11 cellular contexts compared by ENCODE assay signal in genomic region chr11:115760528-115760837, GRCh38.
DNase-seq lines count a peak whose midpoint lies in the region; ATAC-seq and TF ChIP-seq lines count a peak whose summit lies in the region.
"Had no signal": no experiment of that assay in that cellular context is flagged by ENCODE, and none has a peak within 500 bp of the region (broad histone marks: within the 10 kb centered on the region; RNA-seq: fewer than 3 reads in every experiment).

No MANE protein-coding gene starts in this region.

- intact Hi-C loops in CD14-positive monocyte (cut with micrococcal nuclease) (no loop called here), adrenal gland (cut with DNase I) (no loop called here), prostate gland (cut with DNase I) (no loop called here)

- peaks cover 20% of the 10 kb centered on the region for H3K4me1 Mint-ChIP-seq in CD14-positive monocyte
- H3K4me1 Mint-ChIP-seq: activated CD4-positive, alpha-beta T cell treated with anti-CD3 and anti-CD28 coated beads for 36 hours had no signal

- peak overlapping the region in 3 of 7 donors; percentile 54 to 70 (median 58) for H3K27ac Mint-ChIP-seq in CD14-positive monocyte
- H3K27ac Mint-ChIP-seq: activated CD4-positive, alpha-beta T cell treated with anti-CD3 and anti-CD28 coated beads for 36 hours had no signal

- no peak for DNase-seq in CD14-positive monocyte (ENCODE audit: low spot score)
- DNase-seq in adrenal gland: peak in 4 of 7 donors; percentile 22 to 39 (median 29)
- no peak for DNase-seq in iPS DF 6.9 (ENCODE audit: low read depth, low spot score)
- no peak for DNase-seq in prostate gland (ENCODE audit: low spot score)
- no peak for DNase-seq in SW480 (ENCODE audit: low spot score)
- no peak for DNase-seq in activated CD4-positive, alpha-beta T cell treated with anti-CD3 and anti-CD28 coated beads for 48 hours
- DNase-seq: activated CD4-positive, alpha-beta T cell treated with anti-CD3 and anti-CD28 coated beads for 36 hours; central memory CD4-positive, alpha-beta T cell; stimulated activated CD8-positive, alpha-beta memory T cell treated with anti-CD3 and anti-CD28 coated beads, Interleukin-4, amount 100 ng/mL, for 48 hours had no signal

- peaks cover 0 to 6% of the 10 kb centered on the region in 2 donors for H3K4me1 ChIP-seq in adrenal gland (replicated peaks in 1 of 2)
- no peaks in the 10 kb centered on the region for H3K4me1 ChIP-seq in iPS DF 6.9 (ENCODE audit: control insufficient read depth, insufficient read depth, low read length)
- H3K4me1 ChIP-seq in prostate gland (replicated peaks): no peaks in the 10 kb centered on the region

- no peaks in the 10 kb centered on the region for H3K9me3 ChIP-seq in adrenal gland (replicated peaks in 1 of 3)
- no peaks in the 10 kb centered on the region for H3K9me3 ChIP-seq in iPS DF 6.9 (ENCODE audit: control insufficient read depth, insufficient read depth, low read length)
- no peaks in the 10 kb centered on the region for H3K9me3 ChIP-seq in prostate gland

- peaks cover 0 to 4% (median 0%) of the 10 kb centered on the region in 7 donors for H3K9me3 Mint-ChIP-seq in CD14-positive monocyte

- H3K36me3 Mint-ChIP-seq in CD14-positive monocyte: peaks cover 6 to 9% of the 10 kb centered on the region in 2 donors

- H3K4me3 ChIP-seq in adrenal gland (peak overlapping the region in 2 of 4 donors; percentile 44 to 96), iPS DF 6.9 (ENCODE audit: low read length) (peak overlapping the region; percentile 28; the same call in 1 of the 2 replicates), prostate gland (peak overlapping the region; percentile 53 to 64)

- no peak for TF ChIP-seq POLR2A in adrenal gland (IDR thresholded peaks at IDR 0.05)
- TF ChIP-seq POLR2A in prostate gland (IDR thresholded peaks at IDR 0.05): no peak

- H3K4me3 Mint-ChIP-seq in CD14-positive monocyte: peak overlapping the region; percentile 76 to 91
- H3K4me3 Mint-ChIP-seq: activated CD4-positive, alpha-beta T cell treated with anti-CD3 and anti-CD28 coated beads for 36 hours had no signal

- peaks cover 8 to 25% (median 17%) of the 10 kb centered on the region in 3 donors for H3K27me3 Mint-ChIP-seq in CD14-positive monocyte (ENCODE audit: low read depth in 3 of 3)

- no peak for ATAC-seq in GM19035 (IDR thresholded peaks at IDR 0.05; ENCODE audit: unreplicated experiment)
- no peak for ATAC-seq in GM21381 (IDR thresholded peaks at IDR 0.05; ENCODE audit: unreplicated experiment)
- ATAC-seq: activated CD4-positive, alpha-beta T cell treated with anti-CD3 and anti-CD28 coated beads for 36 hours had no signal

- TF ChIP-seq CTCF in CD14-positive monocyte (IDR thresholded peaks at IDR 0.05) (no peak), adrenal gland (IDR thresholded peaks at IDR 0.05) (no peak), prostate gland (IDR thresholded peaks at IDR 0.05) (no peak)

- WGBS in adrenal gland, 4 donors: 7 to 43% (median 10%) methylated on average over 2 to 9 of the region's 9 CpGs
- WGBS in iPS DF 6.9 (ENCODE audit: insufficient coverage, insufficient read length): no CpG with 5 or more reads among the region's 9 CpGs
- WGBS in prostate gland: 17% methylated on average over 9 of the region's 9 CpGs

- peak overlapping the region in 2 of 5 donors; percentile 64 to 66 for H3K27ac ChIP-seq in adrenal gland
- no peak overlapping the region for H3K27ac ChIP-seq in iPS DF 6.9 (ENCODE audit: low read length)
- H3K27ac ChIP-seq in prostate gland: peak overlapping the region; percentile 42 to 60

- H3K36me3 ChIP-seq in adrenal gland (replicated peaks in 1 of 2) (no peaks in the 10 kb centered on the region), iPS DF 6.9 (ENCODE audit: control insufficient read depth, insufficient read depth, low read length) (no peaks in the 10 kb centered on the region), prostate gland (no peaks in the 10 kb centered on the region)

- H3K27me3 ChIP-seq in adrenal gland (no peaks in the 10 kb centered on the region), iPS DF 6.9 (ENCODE audit: control insufficient read depth, insufficient read depth, low read length) (peaks cover 11% of the 10 kb centered on the region; the same call in 1 of the 2 replicates), prostate gland (replicated peaks; ENCODE audit: insufficient read depth) (no peaks in the 10 kb centered on the region)

Comparison
In these comparisons a context has a peak if more than half of its experiments do, and no peak if none do; other contexts are left out.
1. DNase-seq: peak in adrenal gland (4 of 7); none in CD14-positive monocyte (single experiment), iPS DF 6.9 (single experiment), prostate gland (single experiment), SW480 (single experiment) and activated CD4-positive, alpha-beta T cell treated with anti-CD3 and anti-CD28 coated beads for 48 hours (single experiment).